In genomic region chr20:63942250-63943006, GRCh38 we compare ENCODE assay signal across 8 cellular contexts. TPM values are rescaled to one million over a fixed set of nuclear protein-coding genes. Genes with fewer than 3 reads are reported as not detected.
DNase-seq lines count a peak whose midpoint lies in the region; ATAC-seq and TF ChIP-seq lines count a peak whose summit lies in the region.

No MANE protein-coding gene starts in this region.

- WGBS in esophagus muscularis mucosa = 62% methylated on average over 30 of the region's 30 CpGs

- ATAC-seq in GM18858 (IDR thresholded peaks at IDR 0.05; ENCODE audit: unreplicated experiment) = no peak
- ATAC-seq in GM21447 (IDR thresholded peaks at IDR 0.05; ENCODE audit: unreplicated experiment) = no peak
- no peak for ATAC-seq in GM21529 (IDR thresholded peaks at IDR 0.05; ENCODE audit: unreplicated experiment)

- H3K27me3 Mint-ChIP-seq in activated T-cell treated with anti-CD3 and anti-CD28 coated beads, Interleukin-2, amount 50 U/mL, for 24 hours = no peaks in the 10 kb centered on the region

- intact Hi-C loops in esophagus muscularis mucosa (cut with DNase I) = no loop called here

- TF ChIP-seq POLR2A in esophagus muscularis mucosa (IDR thresholded peaks at IDR 0.05; ENCODE audit: low read depth) = no peak

- H3K36me3 Mint-ChIP-seq in activated T-cell treated with anti-CD3 and anti-CD28 coated beads, Interleukin-2, amount 50 U/mL, for 24 hours (ENCODE audit: low read depth) = peaks cover 51% of the 10 kb centered on the region

- H3K4me3 ChIP-seq in esophagus muscularis mucosa = no peak overlapping the region
- H3K4me3 ChIP-seq in skeletal muscle tissue (ENCODE audit: low read length in 3 of 3) = no peak overlapping the region

- no peak for TF ChIP-seq CTCF in esophagus muscularis mucosa (IDR thresholded peaks at IDR 0.05)

- H3K4me1 Mint-ChIP-seq in activated T-cell treated with anti-CD3 and anti-CD28 coated beads, Interleukin-2, amount 50 U/mL, for 24 hours (ENCODE audit: low read depth) = peaks cover 22% of the 10 kb centered on the region

- H3K4me1 ChIP-seq in esophagus muscularis mucosa (peaks cover 35 to 54% (median 40%) of the 10 kb centered on the region in 4 donors), skeletal muscle tissue (ENCODE audit: control insufficient read depth in 3 of 3, insufficient read depth in 3 of 3, low read length in 3 of 3) (peaks cover 23 to 47% (median 25%) of the 10 kb centered on the region in 3 donors)

- H3K27ac ChIP-seq in esophagus muscularis mucosa (replicated peaks in 1 of 4) (peak overlapping the region; percentile 46 to 75 (median 68)), skeletal muscle tissue (ENCODE audit: low read depth, low read length) (peak overlapping the region; percentile 44)

- H3K9me3 Mint-ChIP-seq in activated T-cell treated with anti-CD3 and anti-CD28 coated beads, Interleukin-2, amount 50 U/mL, for 24 hours = no peaks in the 10 kb centered on the region

- H3K9me3 ChIP-seq in esophagus muscularis mucosa (no peaks in the 10 kb centered on the region), skeletal muscle tissue (ENCODE audit: control insufficient read depth in 3 of 3, low read length in 3 of 3) (no peaks in the 10 kb centered on the region)

- peak; percentile 59 for DNase-seq in activated T-cell treated with anti-CD3 and anti-CD28 coated beads, Interleukin-2, amount 50 U/mL, for 24 hours
- DNase-seq in activated T-cell treated with anti-CD3 and anti-CD28 coated beads for 4 hours (no peak), UCSD-AML1 (lab: John Stamatoyannopoulos, UW; ENCODE audit: unreplicated experiment) (peak; percentile 81), esophagus muscularis mucosa (ENCODE audit: extremely low spot score) (no peak)

- no peak for TF ChIP-seq EP300 in esophagus muscularis mucosa (IDR thresholded peaks at IDR 0.05)

- no peak overlapping the region for H3K4me3 Mint-ChIP-seq in activated T-cell treated with anti-CD3 and anti-CD28 coated beads, Interleukin-2, amount 50 U/mL, for 24 hours

- peak overlapping the region; percentile 84 for H3K27ac Mint-ChIP-seq in activated T-cell treated with anti-CD3 and anti-CD28 coated beads, Interleukin-2, amount 50 U/mL, for 24 hours

- H3K9ac ChIP-seq in skeletal muscle tissue (ENCODE audit: low read depth in 1 of 3, low read length in 3 of 3) = peak overlapping the region in 1 of 3 donors; percentile 45

- H3K27me3 ChIP-seq in esophagus muscularis mucosa = no peaks in the 10 kb centered on the region
- no peaks in the 10 kb centered on the region for H3K27me3 ChIP-seq in skeletal muscle tissue (ENCODE audit: control insufficient read depth in 3 of 3, insufficient read depth in 3 of 3, low read length in 3 of 3)

- H3K36me3 ChIP-seq in esophagus muscularis mucosa (peaks cover 38 to 82% (median 81%) of the 10 kb centered on the region in 4 donors), skeletal muscle tissue (ENCODE audit: control insufficient read depth in 3 of 3, insufficient read depth in 3 of 3, low read length in 3 of 3) (peaks cover 49 to 64% (median 49%) of the 10 kb centered on the region in 3 donors)

RNA-seq across cellular contexts. Expression of gene UCKL1, which starts 13.8 kb away (rescaled TPM):
- 10 to 100 TPM; 16.6 to 31.0 (median 24.1) TPM for total RNA-seq in esophagus muscularis mucosa
- total RNA-seq in skeletal muscle tissue = 15.7 TPM

RNA-seq across cellular contexts. Expression of gene ZNF512B, which starts 27.3 kb away (rescaled TPM):
- 10 to 100 TPM in 2 of 4 donors, 1 to 10 TPM in 2; 7.1 to 17.7 (median 12.1) TPM for total RNA-seq in esophagus muscularis mucosa
- total RNA-seq in skeletal muscle tissue = 8.9 TPM

RNA-seq across cellular contexts. Expression of gene SAMD10, which starts 37.0 kb away (rescaled TPM):
- 10 to 100 TPM in 1 of 4 donors, 1 to 10 TPM in 3; 2.1 to 11.7 (median 4.4) TPM for total RNA-seq in esophagus muscularis mucosa
- total RNA-seq in skeletal muscle tissue = 1.0 TPM

RNA-seq across cellular contexts. Expression of gene PRPF6, which starts 38.5 kb away (rescaled TPM):
- total RNA-seq in esophagus muscularis mucosa (10 to 100 TPM; 46.1 to 64.9 (median 58.7) TPM), skeletal muscle tissue (55.8 TPM)

RNA-seq across cellular contexts. Expression of gene DNAJC5, which starts 47.5 kb away (rescaled TPM):
- total RNA-seq in esophagus muscularis mucosa (10 to 100 TPM; 39.5 to 64.9 (median 53.1) TPM), skeletal muscle tissue (30.3 TPM)

Comparison
In these comparisons a context has a peak if more than half of its experiments do, and no peak if none do; other contexts are left out.
1. DNase-seq: peak in activated T-cell treated with anti-CD3 and anti-CD28 coated beads, Interleukin-2, amount 50 U/mL, for 24 hours (single experiment) and UCSD-AML1 (single experiment); none in activated T-cell treated with anti-CD3 and anti-CD28 coated beads for 4 hours (single experiment) and esophagus muscularis mucosa (single experiment).